ENCODE assay signal across 8 cellular contexts in genomic region chr5:107570805-107571531, GRCh38.
A peak's percentile ranks its signal among the peaks of the same experiment; 100 is the strongest.
DNase-seq lines count a peak whose midpoint lies in the region; ATAC-seq and TF ChIP-seq lines count a peak whose summit lies in the region.

No MANE protein-coding gene starts in this region.

- H3K27ac Mint-ChIP-seq in CD14-positive monocyte, result peak overlapping the region in 1 of 7 donors; percentile 10

- H3K4me1 ChIP-seq in Peyer's patch (peaks cover 0 to 6% (median 0%) of the 10 kb centered on the region in 4 donors), mucosa of stomach (ENCODE audit: control insufficient read depth, insufficient read depth, low read length) (peaks cover 21% of the 10 kb centered on the region)

- TF ChIP-seq POLR2A in Peyer's patch (IDR thresholded peaks at IDR 0.05), result no peak

- ATAC-seq in GM18907 (IDR thresholded peaks at IDR 0.05; ENCODE audit: unreplicated experiment) (peak; percentile 92), HG03064 (IDR thresholded peaks at IDR 0.05; ENCODE audit: low read depth, unreplicated experiment) (peak; percentile 83)

- peak overlapping the region in 2 of 4 donors; percentile 53 for H3K4me3 ChIP-seq in Peyer's patch
- H3K4me3 ChIP-seq in coronary artery, result peak overlapping the region; percentile 64
- H3K4me3 ChIP-seq in mucosa of stomach (ENCODE audit: low read length), result no peak overlapping the region

- H3K9me3 Mint-ChIP-seq in CD14-positive monocyte, result no peaks in the 10 kb centered on the region

- H3K36me3 ChIP-seq in Peyer's patch, result no peaks in the 10 kb centered on the region
- no peaks in the 10 kb centered on the region for H3K36me3 ChIP-seq in mucosa of stomach (ENCODE audit: control insufficient read depth, insufficient read depth, low read length)

- no peaks in the 10 kb centered on the region for H3K36me3 Mint-ChIP-seq in CD14-positive monocyte

- H3K27me3 Mint-ChIP-seq in CD14-positive monocyte (ENCODE audit: low read depth in 3 of 3), result peaks cover under 1 to 10% (median 5%) of the 10 kb centered on the region in 3 donors

- H3K9me3 ChIP-seq in Peyer's patch (no peaks in the 10 kb centered on the region), mucosa of stomach (ENCODE audit: control insufficient read depth, low read length) (no peaks in the 10 kb centered on the region)

- DNase-seq in CD14-positive monocyte (ENCODE audit: low spot score) (no peak), Peyer's patch (peak; percentile 22 to 59 (median 56)), coronary artery (ENCODE audit: low spot score) (no peak), DMS153 (lab: John Stamatoyannopoulos, UW) (no peak), HUDEP-2 (lab: John Stamatoyannopoulos, UW; ENCODE audit: unreplicated experiment in 76 of 76) (no peak)

- peak overlapping the region; percentile 24 to 65 for H3K4me3 Mint-ChIP-seq in CD14-positive monocyte

- H3K4me1 Mint-ChIP-seq in CD14-positive monocyte, result peaks cover 16% of the 10 kb centered on the region

- H3K27ac ChIP-seq in Peyer's patch (peak overlapping the region in 2 of 4 donors; percentile 31 to 47), coronary artery (peak overlapping the region; percentile 20 to 31)

- H3K9ac ChIP-seq in mucosa of stomach (ENCODE audit: low read length), result peak overlapping the region; percentile 55

- intact Hi-C loops in CD14-positive monocyte (cut with micrococcal nuclease), result no loop called here

- TF ChIP-seq CTCF in CD14-positive monocyte (IDR thresholded peaks at IDR 0.05) (no peak), Peyer's patch (IDR thresholded peaks at IDR 0.05) (no peak), coronary artery (IDR thresholded peaks at IDR 0.05) (no peak)

- H3K27me3 ChIP-seq in Peyer's patch (no peaks in the 10 kb centered on the region), mucosa of stomach (ENCODE audit: control insufficient read depth, insufficient read depth, low read length) (no peaks in the 10 kb centered on the region)

Comparison
In these comparisons a context has a peak if more than half of its experiments do, and no peak if none do; other contexts are left out.
1. DNase-seq: peak in Peyer's patch (3 of 3); none in CD14-positive monocyte (single experiment), coronary artery (single experiment), DMS153 (single experiment) and HUDEP-2 (0 of 76).